ENCODE assay signal across 17 cellular contexts in genomic region chr22:40939202-40939601, GRCh38. TPM values are rescaled to one million over a fixed set of nuclear protein-coding genes. Genes with fewer than 3 reads are reported as not detected.
DNase-seq lines count a peak whose midpoint lies in the region; ATAC-seq and TF ChIP-seq lines count a peak whose summit lies in the region.
"Had no signal": no experiment of that assay in that cellular context is flagged by ENCODE, and none has a peak within 500 bp of the region (broad histone marks: within the 10 kb centered on the region; RNA-seq: fewer than 3 reads in every experiment).

No MANE protein-coding gene starts in this region.

- no peaks in the 10 kb centered on the region for H3K9me2 ChIP-seq in GM23338 (ENCODE audit: insufficient read depth)

- H3K4me3 ChIP-seq in GM06990 (replicated peaks; ENCODE audit: low read depth, low read length) (no peak overlapping the region), GM23338 (no peak overlapping the region), WERI-Rb-1 (ENCODE audit: low read depth, low read length) (no peak overlapping the region)
- H3K4me3 ChIP-seq: K562 had no signal

- intact Hi-C loops in activated CD8-positive, alpha-beta T cell treated with anti-CD3 and anti-CD28 coated beads for 36 hours (cut with micrococcal nuclease): no loop called here

- no peaks in the 10 kb centered on the region for H3K79me2 ChIP-seq in GM23338 (replicated peaks; ENCODE audit: insufficient read depth)

- H2AFZ ChIP-seq in GM23338: no peak overlapping the region

- POLR2A ChIA-PET in activated CD8-positive, alpha-beta T cell treated with anti-CD3 and anti-CD28 coated beads for 36 hours (lab: Charles Lee): no interaction called here
- POLR2A ChIA-PET in activated CD8-positive, alpha-beta T cell treated with anti-CD3 and anti-CD28 coated beads, Interleukin-2, amount 10 ng/mL, durations not matched to agents 7 days and 5 days (lab: Charles Lee): no interaction called here

- TF ChIP-seq CTCF in activated CD8-positive, alpha-beta T cell treated with anti-CD3 and anti-CD28 coated beads for 36 hours (IDR thresholded peaks at IDR 0.05): no peak
- TF ChIP-seq CTCF in GM06990 (IDR thresholded peaks at IDR 0.05; ENCODE audit: insufficient read depth, low read length, poor library complexity, severe bottlenecking) (no peak), GM23338 (conservative IDR thresholded peaks at IDR 0.05; ENCODE audit: low read depth in 2 of 2) (no peak), WERI-Rb-1 (IDR thresholded peaks at IDR 0.05; ENCODE audit: low read depth, low read length) (no peak)

- no peaks in the 10 kb centered on the region for H3K36me3 ChIP-seq in GM06990 (ENCODE audit: control insufficient read depth, insufficient read depth, low read length)
- H3K36me3 ChIP-seq in GM23338 (ENCODE audit: insufficient read depth): no peaks in the 10 kb centered on the region
- no peaks in the 10 kb centered on the region for H3K36me3 ChIP-seq in WERI-Rb-1
- H3K36me3 ChIP-seq: BE2C had no signal

- CTCF ChIA-PET in activated CD8-positive, alpha-beta T cell treated with anti-CD3 and anti-CD28 coated beads for 36 hours (lab: Charles Lee): interaction anchor here (0.8 kb wide), 1 partner anchor 17 kb away, joined by 3 read pairs; no protein-coding TSS in a partner anchor
- CTCF ChIA-PET in activated CD8-positive, alpha-beta T cell treated with anti-CD3 and anti-CD28 coated beads, Interleukin-2, amount 10 ng/mL, durations not matched to agents 7 days and 5 days (lab: Charles Lee): no interaction called here

- no peaks in the 10 kb centered on the region for H4K20me1 ChIP-seq in GM23338 (replicated peaks; ENCODE audit: insufficient read depth)

- H3K4me1 ChIP-seq in GM23338 (ENCODE audit: insufficient read depth): no peaks in the 10 kb centered on the region
- H3K4me1 ChIP-seq: BE2C had no signal

- peak overlapping the region; percentile 13 for H3K27ac Mint-ChIP-seq in activated CD8-positive, alpha-beta T cell treated with anti-CD3 and anti-CD28 coated beads for 36 hours
- H3K27ac Mint-ChIP-seq in activated CD8-positive, alpha-beta T cell treated with anti-CD3 and anti-CD28 coated beads, Interleukin-2, amount 10 ng/mL, durations not matched to agents 7 days and 5 days: no peak overlapping the region
- H3K27ac Mint-ChIP-seq in T-helper 17 cell (peak overlapping the region; percentile 51), GM23338 (no peak overlapping the region)
- H3K27ac Mint-ChIP-seq in stimulated activated effector memory CD8-positive, alpha-beta T cell treated with anti-CD3 and anti-CD28 coated beads, Interleukin-12 subunit alpha, Interleukin-12 subunit beta, amount 100 ng/mL, for 72 hours: peak overlapping the region; percentile 62

- peaks cover 7% of the 10 kb centered on the region for H3K4me1 Mint-ChIP-seq in activated CD8-positive, alpha-beta T cell treated with anti-CD3 and anti-CD28 coated beads for 36 hours (ENCODE audit: low read depth)
- H3K4me1 Mint-ChIP-seq in activated CD8-positive, alpha-beta T cell treated with anti-CD3 and anti-CD28 coated beads, Interleukin-2, amount 10 ng/mL, durations not matched to agents 7 days and 5 days (ENCODE audit: low read depth): peaks cover 2% of the 10 kb centered on the region
- H3K4me1 Mint-ChIP-seq in T-helper 17 cell (peaks cover 5% of the 10 kb centered on the region), GM23338 (no peaks in the 10 kb centered on the region)
- peaks cover 8% of the 10 kb centered on the region for H3K4me1 Mint-ChIP-seq in stimulated activated effector memory CD8-positive, alpha-beta T cell treated with anti-CD3 and anti-CD28 coated beads, Interleukin-12 subunit alpha, Interleukin-12 subunit beta, amount 100 ng/mL, for 72 hours

- H3K27me3 Mint-ChIP-seq in activated CD8-positive, alpha-beta T cell treated with anti-CD3 and anti-CD28 coated beads for 36 hours: no peaks in the 10 kb centered on the region
- no peaks in the 10 kb centered on the region for H3K27me3 Mint-ChIP-seq in activated CD8-positive, alpha-beta T cell treated with anti-CD3 and anti-CD28 coated beads, Interleukin-2, amount 10 ng/mL, durations not matched to agents 7 days and 5 days (ENCODE audit: low read depth)
- H3K27me3 Mint-ChIP-seq in T-helper 17 cell: no peaks in the 10 kb centered on the region
- H3K27me3 Mint-ChIP-seq in GM23338 (ENCODE audit: insufficient read depth, low read depth, poor library complexity): peaks cover 2% of the 10 kb centered on the region
- H3K27me3 Mint-ChIP-seq: CD4-positive, CD25-positive, alpha-beta regulatory T cell had no signal

- no peak overlapping the region for H3K27ac ChIP-seq in GM23338 (ENCODE audit: low read depth)
- no peak overlapping the region for H3K27ac ChIP-seq in WERI-Rb-1

- H3F3A ChIP-seq in GM23338 (replicated peaks; ENCODE audit: low read depth): no peaks in the 10 kb centered on the region

- DNase-seq in activated CD8-positive, alpha-beta T cell treated with anti-CD3 and anti-CD28 coated beads for 36 hours: no peak
- no peak for DNase-seq in activated CD8-positive, alpha-beta T cell treated with anti-CD3 and anti-CD28 coated beads, Interleukin-2, amount 10 ng/mL, durations not matched to agents 7 days and 5 days
- DNase-seq in GM06990 (ENCODE audit: extremely low read depth, insufficient read length): peak; percentile 22
- DNase-seq in T-helper 17 cell: no peak
- no peak for DNase-seq in stimulated activated effector memory CD8-positive, alpha-beta T cell treated with anti-CD3 and anti-CD28 coated beads, Interleukin-12 subunit alpha, Interleukin-12 subunit beta, amount 100 ng/mL, for 72 hours (ENCODE audit: low spot score in 2 of 2)
- no peak for DNase-seq in GM23338 (ENCODE audit: low spot score)
- DNase-seq in WERI-Rb-1: no peak
- DNase-seq: BE2C, COR-L47, GDM1, NCI-H1694 treated with DMSO at 0.1 percent for 48 hours, NCI-H510A treated with DMSO at 0.1 percent for 48 hours, NCI-H774, OCI-M1, Right ventricle myocardium superior had no signal

- peak; percentile 45 for ATAC-seq in activated CD8-positive, alpha-beta T cell treated with anti-CD3 and anti-CD28 coated beads for 36 hours
- ATAC-seq in activated CD8-positive, alpha-beta T cell treated with anti-CD3 and anti-CD28 coated beads, Interleukin-2, amount 10 ng/mL, durations not matched to agents 7 days and 5 days: no peak
- ATAC-seq in T-helper 17 cell (no peak), GM23338 (no peak)
- peak; percentile 56 for ATAC-seq in stimulated activated effector memory CD8-positive, alpha-beta T cell treated with anti-CD3 and anti-CD28 coated beads, Interleukin-12 subunit alpha, Interleukin-12 subunit beta, amount 100 ng/mL, for 72 hours
- ATAC-seq: K562 had no signal

- H3K36me3 Mint-ChIP-seq in activated CD8-positive, alpha-beta T cell treated with anti-CD3 and anti-CD28 coated beads for 36 hours (ENCODE audit: low read depth): no peaks in the 10 kb centered on the region
- H3K36me3 Mint-ChIP-seq in activated CD8-positive, alpha-beta T cell treated with anti-CD3 and anti-CD28 coated beads, Interleukin-2, amount 10 ng/mL, durations not matched to agents 7 days and 5 days (ENCODE audit: low read depth): no peaks in the 10 kb centered on the region
- no peaks in the 10 kb centered on the region for H3K36me3 Mint-ChIP-seq in T-helper 17 cell (ENCODE audit: low read depth)
- H3K36me3 Mint-ChIP-seq in stimulated activated effector memory CD8-positive, alpha-beta T cell treated with anti-CD3 and anti-CD28 coated beads, Interleukin-12 subunit alpha, Interleukin-12 subunit beta, amount 100 ng/mL, for 72 hours: no peaks in the 10 kb centered on the region
- no peaks in the 10 kb centered on the region for H3K36me3 Mint-ChIP-seq in GM23338 (ENCODE audit: low read depth)
- H3K36me3 Mint-ChIP-seq: CD4-positive, CD25-positive, alpha-beta regulatory T cell had no signal

- H3K9me3 ChIP-seq in T-helper 17 cell (ENCODE audit: control insufficient read depth, low read length, poor library complexity, severe bottlenecking) (no peaks in the 10 kb centered on the region), WERI-Rb-1 (ENCODE audit: severe bottlenecking) (no peaks in the 10 kb centered on the region)
- H3K9me3 ChIP-seq: BE2C had no signal

- no peak overlapping the region for H3K4me3 Mint-ChIP-seq in activated CD8-positive, alpha-beta T cell treated with anti-CD3 and anti-CD28 coated beads for 36 hours
- no peak overlapping the region for H3K4me3 Mint-ChIP-seq in activated CD8-positive, alpha-beta T cell treated with anti-CD3 and anti-CD28 coated beads, Interleukin-2, amount 10 ng/mL, durations not matched to agents 7 days and 5 days
- H3K4me3 Mint-ChIP-seq in T-helper 17 cell (no peak overlapping the region), GM23338 (no peak overlapping the region)
- H3K4me3 Mint-ChIP-seq in stimulated activated effector memory CD8-positive, alpha-beta T cell treated with anti-CD3 and anti-CD28 coated beads, Interleukin-12 subunit alpha, Interleukin-12 subunit beta, amount 100 ng/mL, for 72 hours: no peak overlapping the region
- H3K4me3 Mint-ChIP-seq: CD4-positive, CD25-positive, alpha-beta regulatory T cell had no signal

- H3K4me2 ChIP-seq in GM23338: no peak overlapping the region

- no peaks in the 10 kb centered on the region for H3K27me3 ChIP-seq in GM06990 (replicated peaks; ENCODE audit: control insufficient read depth, insufficient read depth, low read length)
- H3K27me3 ChIP-seq in GM23338 (ENCODE audit: insufficient read depth): no peaks in the 10 kb centered on the region
- no peaks in the 10 kb centered on the region for H3K27me3 ChIP-seq in WERI-Rb-1 (ENCODE audit: insufficient read depth, low read depth, severe bottlenecking)
- H3K27me3 ChIP-seq: BE2C had no signal

- H3K9me3 Mint-ChIP-seq in activated CD8-positive, alpha-beta T cell treated with anti-CD3 and anti-CD28 coated beads for 36 hours: no peaks in the 10 kb centered on the region
- H3K9me3 Mint-ChIP-seq in activated CD8-positive, alpha-beta T cell treated with anti-CD3 and anti-CD28 coated beads, Interleukin-2, amount 10 ng/mL, durations not matched to agents 7 days and 5 days (ENCODE audit: insufficient read depth): no peaks in the 10 kb centered on the region
- H3K9me3 Mint-ChIP-seq in stimulated activated effector memory CD8-positive, alpha-beta T cell treated with anti-CD3 and anti-CD28 coated beads, Interleukin-12 subunit alpha, Interleukin-12 subunit beta, amount 100 ng/mL, for 72 hours: no peaks in the 10 kb centered on the region
- H3K9me3 Mint-ChIP-seq in GM23338: no peaks in the 10 kb centered on the region
- H3K9me3 Mint-ChIP-seq: CD4-positive, CD25-positive, alpha-beta regulatory T cell had no signal

TF ChIP-seq in GM23338, 12 proteins besides CTCF, POLR2A, EP300 and RAD21:
- no peak for TF ChIP-seq CREB1 (CRISPR knock-in tag; IDR thresholded peaks at IDR 0.05; ENCODE audit: low read depth)
TF ChIP-seq in GM23338: peak in this region for 0.

RNA-seq across cellular contexts. Expression of gene RBX1, which starts 12.0 kb away (rescaled TPM):
- total RNA-seq in activated CD8-positive, alpha-beta T cell treated with anti-CD3 and anti-CD28 coated beads for 36 hours: 10 to 100 TPM; 90.4 to 92.8 TPM
- total RNA-seq in activated CD8-positive, alpha-beta T cell treated with anti-CD3 and anti-CD28 coated beads, Interleukin-2, amount 10 ng/mL, durations not matched to agents 7 days and 5 days: 10 to 100 TPM; 84.0 to 87.9 TPM
- total RNA-seq in T-helper 17 cell: 10 to 100 TPM; 31.3 to 41.9 TPM
- total RNA-seq in GM23338 (2014; rRNA removed; shearing (Covaris generic)): 31.7 and 36.7 TPM in 2 replicates
- 340 and 341 TPM in 2 replicates for polyA plus RNA-seq in GM23338 (2016; fragmentation: Nextera tagmentation; extraction: Ambion mirVana)

Comparison
In these comparisons a context has a peak if more than half of its experiments do, and no peak if none do; other contexts are left out.
1. ATAC-seq: peak in activated CD8-positive, alpha-beta T cell treated with anti-CD3 and anti-CD28 coated beads for 36 hours (single experiment) and stimulated activated effector memory CD8-positive, alpha-beta T cell treated with anti-CD3 and anti-CD28 coated beads, Interleukin-12 subunit alpha, Interleukin-12 subunit beta, amount 100 ng/mL, for 72 hours (single experiment); none in activated CD8-positive, alpha-beta T cell treated with anti-CD3 and anti-CD28 coated beads, Interleukin-2, amount 10 ng/mL, durations not matched to agents 7 days and 5 days (single experiment), T-helper 17 cell (single experiment) and GM23338 (single experiment).
2. H3K27ac Mint-ChIP-seq: peak in activated CD8-positive, alpha-beta T cell treated with anti-CD3 and anti-CD28 coated beads for 36 hours (single experiment), T-helper 17 cell (single experiment) and stimulated activated effector memory CD8-positive, alpha-beta T cell treated with anti-CD3 and anti-CD28 coated beads, Interleukin-12 subunit alpha, Interleukin-12 subunit beta, amount 100 ng/mL, for 72 hours (single experiment); none in activated CD8-positive, alpha-beta T cell treated with anti-CD3 and anti-CD28 coated beads, Interleukin-2, amount 10 ng/mL, durations not matched to agents 7 days and 5 days (single experiment) and GM23338 (single experiment).